ENCODE assay signal across 8 cellular contexts in the genomic region with DNA sequence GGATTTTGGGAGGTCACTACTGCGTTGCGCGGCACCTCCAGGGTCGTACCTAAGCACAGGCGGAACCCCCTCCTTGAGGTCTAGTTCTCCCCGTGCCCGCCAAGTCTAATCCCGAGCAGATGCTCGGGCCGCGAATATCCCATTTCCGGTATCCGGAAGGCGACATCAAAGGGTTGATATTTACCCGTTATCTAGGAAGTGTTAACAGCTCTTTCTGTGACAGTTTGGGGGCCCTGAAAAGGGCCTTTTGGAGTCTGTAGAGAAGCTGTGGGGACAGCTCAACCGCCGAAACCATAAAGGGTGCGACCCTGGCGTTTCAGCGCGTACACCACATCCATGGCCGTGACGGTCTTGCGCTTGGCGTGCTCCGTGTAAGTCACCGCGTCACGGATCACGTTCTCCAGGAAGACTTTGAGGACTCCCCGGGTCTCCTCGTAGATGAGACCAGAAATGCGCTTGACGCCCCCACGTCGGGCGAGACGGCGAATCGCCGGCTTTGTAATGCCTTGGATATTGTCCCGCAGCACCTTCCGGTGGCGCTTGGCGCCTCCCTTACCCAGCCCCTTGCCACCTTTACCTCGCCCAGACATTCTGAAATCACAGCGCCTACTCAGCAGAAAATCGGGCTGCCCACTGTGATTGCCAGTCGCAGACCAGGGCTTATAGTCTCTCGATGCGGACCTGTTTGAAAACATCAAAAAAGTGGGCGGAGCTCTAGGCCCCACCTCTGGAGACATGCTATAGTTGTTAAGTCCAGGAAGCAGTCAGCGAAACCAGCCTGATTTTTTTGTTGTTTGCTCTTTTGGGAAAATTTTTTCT. TPM values are rescaled to one million over a fixed set of nuclear protein-coding genes. Genes with fewer than 3 reads are reported as not detected.
A peak's percentile ranks its signal among the peaks of the same experiment; 100 is the strongest.
DNase-seq lines count a peak whose midpoint lies in the region; ATAC-seq and TF ChIP-seq lines count a peak whose summit lies in the region.

No MANE protein-coding gene starts in this region.

- peak; percentile 92 to 99 (median 94) for DNase-seq in CD4-positive, alpha-beta T cell
- DNase-seq in HS-5 (ENCODE audit: low read depth) (peak; percentile 93), NOMO-1 (lab: John Stamatoyannopoulos, UW; ENCODE audit: unreplicated experiment in 2 of 2) (peak; percentile 74 to 79), endothelial cell (ENCODE audit: low spot score) (peak; percentile 85)
- peak; percentile 90 for DNase-seq in activated CD8-positive, alpha-beta memory T cell treated with anti-CD3 and anti-CD28 coated beads, Interleukin-2, amount 50 U/mL, for 1 hour (ENCODE audit: extremely low read depth)
- peak; percentile 79 for DNase-seq in stimulated activated CD8-positive, alpha-beta memory T cell treated with anti-CD3 and anti-CD28 coated beads, Interleukin-15, amount 100 ng/mL, for 24 hours (ENCODE audit: low read depth)

- H3K9me3 Mint-ChIP-seq in CD4-positive, alpha-beta T cell, result peaks cover 4% of the 10 kb centered on the region
- no peaks in the 10 kb centered on the region for H3K9me3 Mint-ChIP-seq in endothelial cell (ENCODE audit: unreplicated experiment)

- CTCF ChIA-PET in CD4-positive, alpha-beta T cell (lab: Charles Lee), result interaction anchor here (0.6 to 2.6 kb wide), 19 partner anchors 11 to 225 kb away, joined by 3 to 12 read pairs (median 4); partner anchors contain the start of genes C12orf60 and WBP11

- intact Hi-C loops in CD4-positive, alpha-beta T cell (cut with DNase I, micrococcal nuclease), result loop anchor here (1.0 to 10.0 kb wide), 8 partner anchors 33 to 513 kb away; partner anchors contain the start of genes ARHGDIB (in 1 of the 2), ATF7IP (in 1 of the 2), C12orf60 (in 1 of the 2) and MGP (in 1 of the 2)

- H3K4me1 ChIP-seq in mesodermal cell (ENCODE audit: control insufficient read depth, insufficient read depth, low read length, poor library complexity, severe bottlenecking), result no peaks in the 10 kb centered on the region

- ATAC-seq in CD4-positive, alpha-beta T cell (ENCODE audit: poor library complexity), result peak; percentile 34
- peak; percentile 24 for ATAC-seq in GM19468 (IDR thresholded peaks at IDR 0.05; ENCODE audit: extremely low read depth, unreplicated experiment)

- H3K36me3 Mint-ChIP-seq in CD4-positive, alpha-beta T cell (ENCODE audit: low read depth), result peaks cover 71% of the 10 kb centered on the region
- H3K36me3 Mint-ChIP-seq in endothelial cell (ENCODE audit: low read depth, unreplicated experiment), result peaks cover 5% of the 10 kb centered on the region

- H3K9me3 ChIP-seq in CD4-positive, alpha-beta T cell (ENCODE audit: control insufficient read depth, low read length), result no peaks in the 10 kb centered on the region
- H3K9me3 ChIP-seq in mesodermal cell (ENCODE audit: control insufficient read depth, low read length), result no peaks in the 10 kb centered on the region

- peak overlapping the region; percentile 97 for H3K4me3 Mint-ChIP-seq in CD4-positive, alpha-beta T cell
- peak overlapping the region; percentile 98 for H3K4me3 Mint-ChIP-seq in endothelial cell (ENCODE audit: unreplicated experiment)

- POLR2A ChIA-PET in CD4-positive, alpha-beta T cell (lab: Charles Lee), result interaction anchor here (0.6 to 7.6 kb wide), 64 partner anchors 8 to 1140 kb away, joined by 3 to 375 read pairs (median 4); partner anchors contain the start of genes ARHGDIB, ATF7IP, C12orf60 and DERA

- no peaks in the 10 kb centered on the region for H3K27me3 ChIP-seq in CD4-positive, alpha-beta T cell (ENCODE audit: control insufficient read depth, insufficient read depth, low read length)

- peak overlapping the region; percentile 100 for H3K27ac Mint-ChIP-seq in CD4-positive, alpha-beta T cell
- H3K27ac Mint-ChIP-seq in endothelial cell (ENCODE audit: unreplicated experiment), result peak overlapping the region; percentile 92

- H3K4me3 ChIP-seq in mesodermal cell (ENCODE audit: extremely low read depth, insufficient read depth, low read length, poor library complexity, severe bottlenecking), result peak overlapping the region; percentile 73

- peak overlapping the region; percentile 99 for H3K27ac ChIP-seq in CD4-positive, alpha-beta T cell (ENCODE audit: low read depth, low read length)
- H3K27ac ChIP-seq in mesodermal cell (ENCODE audit: low read depth, low read length, severe bottlenecking), result peak overlapping the region; percentile 91

- peaks cover 10% of the 10 kb centered on the region for H3K36me3 ChIP-seq in mesodermal cell (ENCODE audit: control insufficient read depth, insufficient read depth, low read length)

- peaks cover 79% of the 10 kb centered on the region for H3K4me1 Mint-ChIP-seq in CD4-positive, alpha-beta T cell (ENCODE audit: low read depth)
- peaks cover 22% of the 10 kb centered on the region for H3K4me1 Mint-ChIP-seq in endothelial cell (ENCODE audit: unreplicated experiment)

- no peaks in the 10 kb centered on the region for H3K27me3 Mint-ChIP-seq in CD4-positive, alpha-beta T cell
- H3K27me3 Mint-ChIP-seq in endothelial cell (ENCODE audit: unreplicated experiment), result peaks cover 27% of the 10 kb centered on the region

- no peak for TF ChIP-seq CTCF in CD4-positive, alpha-beta T cell (IDR thresholded peaks at IDR 0.05)
- no peak for TF ChIP-seq CTCF in endothelial cell (IDR thresholded peaks at IDR 0.05; ENCODE audit: unreplicated experiment)

- WGBS in mesodermal cell (ENCODE audit: insufficient coverage in 2 of 2), 2 experiments, result 24 to 28% methylated on average over 43 to 52 of the region's 53 CpGs

RNA-seq across cellular contexts. Expression of gene WBP11, which starts 32.6 kb away (rescaled TPM):
- total RNA-seq in CD4-positive, alpha-beta T cell, result 100 to 1,000 TPM; 169 to 188 TPM
- 64.6 TPM for total RNA-seq in endothelial cell (ENCODE audit: unreplicated experiment)
- 63.4 TPM for polyA plus RNA-seq in mesodermal cell (2013, experiment 1 of 2)
- polyA plus RNA-seq in mesodermal cell (2013, experiment 2 of 2), result 97.6 TPM

RNA-seq across cellular contexts. Expression of gene C12orf60, which starts 32.8 kb away (rescaled TPM):
- under 1 TPM; 0.11 to 0.22 TPM for total RNA-seq in CD4-positive, alpha-beta T cell
- total RNA-seq in endothelial cell (ENCODE audit: unreplicated experiment), result 1.8 TPM
- polyA plus RNA-seq in mesodermal cell (2013, experiment 1 of 2), result 6.4 TPM
- 7.4 TPM for polyA plus RNA-seq in mesodermal cell (2013, experiment 2 of 2)

RNA-seq across cellular contexts. Expression of gene SMCO3, which starts 43.3 kb away (rescaled TPM):
- not detected for total RNA-seq in CD4-positive, alpha-beta T cell
- total RNA-seq in endothelial cell (ENCODE audit: unreplicated experiment), result 0.13 TPM
- polyA plus RNA-seq in mesodermal cell (2013, experiment 1 of 2), result 0.66 TPM
- 1.0 TPM for polyA plus RNA-seq in mesodermal cell (2013, experiment 2 of 2)

Comparison
In these comparisons a context has a peak if more than half of its experiments do, and no peak if none do; other contexts are left out.
1. Peak in every context shown above with its lines: DNase-seq, ATAC-seq, H3K4me3 ChIP-seq and H3K27ac ChIP-seq.